ENCODE assay signal across 16 cellular contexts in genomic region chr5:174614500-174615135, GRCh38.
A peak's percentile ranks its signal among the peaks of the same experiment; 100 is the strongest.
DNase-seq lines count a peak whose midpoint lies in the region; ATAC-seq and TF ChIP-seq lines count a peak whose summit lies in the region.
"Had no signal": no experiment of that assay in that cellular context is flagged by ENCODE, and none has a peak within 500 bp of the region (broad histone marks: within the 10 kb centered on the region; RNA-seq: fewer than 3 reads in every experiment).

No MANE protein-coding gene starts in this region.

- H3K4me3 ChIP-seq in epithelial cell of esophagus (ENCODE audit: low read length) = no peak overlapping the region
- no peak overlapping the region for H3K4me3 ChIP-seq in smooth muscle cell
- H3K4me3 ChIP-seq in right lobe of liver = no peak overlapping the region
- H3K4me3 ChIP-seq: BLaER1 had no signal

- H2AFZ ChIP-seq in smooth muscle cell (ENCODE audit: low read depth) = no peak overlapping the region

- ATAC-seq in activated CD4-positive, alpha-beta T cell treated with anti-CD3 and anti-CD28 coated beads for 36 hours = peak; percentile 42
- ATAC-seq in WTC11 (no peak), right lobe of liver (no peak)

- H3K4me1 ChIP-seq in smooth muscle cell (ENCODE audit: low read depth) = peaks cover 12% of the 10 kb centered on the region
- H3K4me1 ChIP-seq in right lobe of liver = no peaks in the 10 kb centered on the region

- peaks cover 2% of the 10 kb centered on the region for H3K9me3 Mint-ChIP-seq in activated CD4-positive, alpha-beta T cell treated with anti-CD3 and anti-CD28 coated beads for 36 hours (ENCODE audit: low read depth)
- H3K9me3 Mint-ChIP-seq in WTC11 = peaks cover 8% of the 10 kb centered on the region

- no peaks in the 10 kb centered on the region for H3K4me1 Mint-ChIP-seq in activated CD4-positive, alpha-beta T cell treated with anti-CD3 and anti-CD28 coated beads for 36 hours
- no peaks in the 10 kb centered on the region for H3K4me1 Mint-ChIP-seq in WTC11
- H3K4me1 Mint-ChIP-seq: CD8-positive, alpha-beta memory T cell had no signal

- H3K27ac ChIP-seq in smooth muscle cell (ENCODE audit: low read depth) (peak overlapping the region; percentile 10), caudate nucleus (ENCODE audit: low read depth, low read length) (no peak overlapping the region), right lobe of liver (no peak overlapping the region)
- H3K27ac ChIP-seq: 22Rv1, BLaER1, HL-60 had no signal

- no peaks in the 10 kb centered on the region for H3K79me2 ChIP-seq in smooth muscle cell (ENCODE audit: low read depth)

- H3K9me3 ChIP-seq in smooth muscle cell (replicated peaks; ENCODE audit: low read depth) = no peaks in the 10 kb centered on the region
- H3K9me3 ChIP-seq in right lobe of liver = no peaks in the 10 kb centered on the region

- intact Hi-C loops in activated CD4-positive, alpha-beta T cell treated with anti-CD3 and anti-CD28 coated beads for 36 hours (cut with DNase I, micrococcal nuclease) = no loop called here
- intact Hi-C loops in right lobe of liver (cut with DNase I) = no loop called here

- no peak for TF ChIP-seq POLR2A in right lobe of liver (IDR thresholded peaks at IDR 0.05)

- WGBS in smooth muscle cell (ENCODE audit: low lambda C conversion rate) = 89% methylated on average over 2 of the region's 2 CpGs
- 58% methylated on average over 2 of the region's 2 CpGs for WGBS in right lobe of liver (ENCODE audit: insufficient coverage, low coverage, low lambda C conversion rate, missing lambda C conversion rate)

- H3K36me3 Mint-ChIP-seq in activated CD4-positive, alpha-beta T cell treated with anti-CD3 and anti-CD28 coated beads for 36 hours (ENCODE audit: low read depth) = no peaks in the 10 kb centered on the region
- H3K36me3 Mint-ChIP-seq in WTC11 = no peaks in the 10 kb centered on the region
- H3K36me3 Mint-ChIP-seq: CD8-positive, alpha-beta memory T cell had no signal

- H3K27me3 ChIP-seq in smooth muscle cell (ENCODE audit: low read depth) (no peaks in the 10 kb centered on the region), right lobe of liver (no peaks in the 10 kb centered on the region)
- H3K27me3 ChIP-seq: BLaER1 had no signal

- no peak overlapping the region for H3K4me2 ChIP-seq in smooth muscle cell

- CTCF ChIA-PET in activated CD4-positive, alpha-beta T cell treated with anti-CD3 and anti-CD28 coated beads for 36 hours (lab: Charles Lee) = no interaction called here
- CTCF ChIA-PET in WTC11 (lab: Charles Lee) = interaction anchor here (1.0 kb wide), 1 partner anchor 34 kb away, joined by 4 read pairs; no protein-coding TSS in a partner anchor

- no peaks in the 10 kb centered on the region for H3K36me3 ChIP-seq in smooth muscle cell (ENCODE audit: low read depth)
- no peaks in the 10 kb centered on the region for H3K36me3 ChIP-seq in right lobe of liver
- H3K36me3 ChIP-seq: BLaER1 had no signal

- DNase-seq in activated CD4-positive, alpha-beta T cell treated with anti-CD3 and anti-CD28 coated beads for 36 hours = no peak
- DNase-seq in activated CD4-positive, alpha-beta T cell treated with anti-CD3 and anti-CD28 coated beads for 1 hour = no peak
- DNase-seq in WTC11 (ENCODE audit: low spot score) (no peak), epithelial cell of esophagus (ENCODE audit: low read depth) (peak; percentile 21), smooth muscle cell (lab: John Stamatoyannopoulos, UW; ENCODE audit: unreplicated experiment) (no peak), caudate nucleus (lab: John Stamatoyannopoulos, UW) (no peak), right lobe of liver (no peak)
- DNase-seq in stimulated activated CD4-positive, alpha-beta T cell treated with anti-CD3 and anti-CD28 coated beads, Interleukin-2, amount 100 ng/mL, for 24 hours = no peak
- DNase-seq: AML-193; CD8-positive, alpha-beta memory T cell; DMS53; GF-D8; HCEC 1CT had no signal

- no peaks in the 10 kb centered on the region for H4K20me1 ChIP-seq in smooth muscle cell (ENCODE audit: low read depth)
- H4K20me1 ChIP-seq: BLaER1 had no signal

- no peak overlapping the region for H3K27ac Mint-ChIP-seq in activated CD4-positive, alpha-beta T cell treated with anti-CD3 and anti-CD28 coated beads for 36 hours
- H3K27ac Mint-ChIP-seq in WTC11 = no peak overlapping the region
- H3K27ac Mint-ChIP-seq: CD8-positive, alpha-beta memory T cell had no signal

- POLR2A ChIA-PET in activated CD4-positive, alpha-beta T cell treated with anti-CD3 and anti-CD28 coated beads for 36 hours (lab: Charles Lee) = no interaction called here
- POLR2A ChIA-PET in WTC11 (lab: Charles Lee) = interaction anchor here (0.6 kb wide), 2 partner anchors 24 to 303 kb away, joined by 3 to 4 read pairs; no protein-coding TSS in a partner anchor

- H3K27me3 Mint-ChIP-seq in activated CD4-positive, alpha-beta T cell treated with anti-CD3 and anti-CD28 coated beads for 36 hours = peaks cover 2% of the 10 kb centered on the region
- H3K27me3 Mint-ChIP-seq in WTC11 (ENCODE audit: low read depth) = no peaks in the 10 kb centered on the region

- TF ChIP-seq CTCF in WTC11 (IDR thresholded peaks at IDR 0.05) = no peak
- TF ChIP-seq CTCF in epithelial cell of esophagus (IDR thresholded peaks at IDR 0.05; ENCODE audit: insufficient read depth, low read depth, low read length, missing control alignments) = no peak
- no peak for TF ChIP-seq CTCF in smooth muscle cell (IDR thresholded peaks at IDR 0.05; ENCODE audit: borderline replicate concordance, insufficient read depth, poor library complexity, severe bottlenecking)
- TF ChIP-seq CTCF in right lobe of liver (IDR thresholded peaks at IDR 0.05) = no peak

- peaks cover 18% of the 10 kb centered on the region for H3F3A ChIP-seq in smooth muscle cell (ENCODE audit: low read depth)

- H3K9ac ChIP-seq in smooth muscle cell (ENCODE audit: low read depth) = no peak overlapping the region
- H3K9ac ChIP-seq: BLaER1 had no signal

- H3K4me3 Mint-ChIP-seq in activated CD4-positive, alpha-beta T cell treated with anti-CD3 and anti-CD28 coated beads for 36 hours = no peak overlapping the region
- no peak overlapping the region for H3K4me3 Mint-ChIP-seq in WTC11
- H3K4me3 Mint-ChIP-seq: CD8-positive, alpha-beta memory T cell had no signal

TF ChIP-seq in WTC11, 78 proteins besides CTCF, POLR2A, EP300 and RAD21:
- TF ChIP-seq AFF4 (CRISPR knock-in tag; IDR thresholded peaks at IDR 0.05; ENCODE audit: borderline replicate concordance) = no peak
- 0 out of 2 replicates have a peak, but pooled peaks have one; percentile 18 for TF ChIP-seq NFYB (CRISPR knock-in tag; conservative IDR thresholded peaks at IDR 0.05; ENCODE audit: low read depth)
